Comparison of ENCODE assay signal across 20 cellular contexts in genomic region chrX:73728518-73729023, GRCh38.
DNase-seq lines count a peak whose midpoint lies in the region; ATAC-seq and TF ChIP-seq lines count a peak whose summit lies in the region.
"Had no signal": no experiment of that assay in that cellular context is flagged by ENCODE, and none has a peak within 500 bp of the region (broad histone marks: within the 10 kb centered on the region; RNA-seq: fewer than 3 reads in every experiment).

No MANE protein-coding gene starts in this region.

- no peaks in the 10 kb centered on the region for H3K79me2 ChIP-seq in neural cell (replicated peaks; ENCODE audit: insufficient read depth, low read length)

- no peak overlapping the region for H3K9ac ChIP-seq in neural cell (ENCODE audit: low read length)

- H3K4me1 ChIP-seq in A673 (ENCODE audit: insufficient read depth, low read length, poor library complexity, severe bottlenecking) (no peaks in the 10 kb centered on the region), HAP-1 (peaks cover 11% of the 10 kb centered on the region)

- TF ChIP-seq CTCF in A673 (conservative IDR thresholded peaks at IDR 0.05; ENCODE audit: low read depth, low read length) (no peak), WTC11 (IDR thresholded peaks at IDR 0.05) (no peak), neural cell (IDR thresholded peaks at IDR 0.05; ENCODE audit: poor library complexity, severe bottlenecking) (no peak)

- CTCF ChIA-PET in A673 (lab: Charles Lee) (no interaction called here), WTC11 (lab: Charles Lee) (no interaction called here)

- peaks cover 10% of the 10 kb centered on the region for H3K9me3 Mint-ChIP-seq in WTC11
- H3K9me3 Mint-ChIP-seq: CD8-positive, alpha-beta T cell had no signal

- H3F3A ChIP-seq in neural cell (ENCODE audit: insufficient read depth, low read length, poor library complexity, severe bottlenecking): no peaks in the 10 kb centered on the region

- no peak overlapping the region for H3K27ac ChIP-seq in A673 (ENCODE audit: low read depth, low read length, poor library complexity, severe bottlenecking)
- H3K27ac ChIP-seq in neural cell (ENCODE audit: low read length): peak overlapping the region; percentile 8

- H3K27me3 ChIP-seq in A673 (replicated peaks; ENCODE audit: insufficient read depth, low read depth, low read length, poor library complexity): no peaks in the 10 kb centered on the region
- H3K27me3 ChIP-seq in HAP-1 (ENCODE audit: low read depth): no peaks in the 10 kb centered on the region
- H3K27me3 ChIP-seq in neural cell (ENCODE audit: insufficient read depth, low read depth, low read length): no peaks in the 10 kb centered on the region

- H3K27ac Mint-ChIP-seq in WTC11: no peak overlapping the region
- H3K27ac Mint-ChIP-seq: CD8-positive, alpha-beta T cell; IgD-negative memory B cell had no signal

- POLR2A ChIA-PET in A673 (lab: Charles Lee; ENCODE audit: low non-redundant PET): no interaction called here
- POLR2A ChIA-PET in WTC11 (lab: Charles Lee): no interaction called here

- BruUV-seq in A673 (replicated peaks; lab: Mats Ljungman, UMichigan): no TSS peak

- H3K4me3 ChIP-seq in A673 (ENCODE audit: low read depth, low read length, poor library complexity, severe bottlenecking): no peak overlapping the region
- H3K4me3 ChIP-seq in HAP-1: no peak overlapping the region
- no peak overlapping the region for H3K4me3 ChIP-seq in neural cell (ENCODE audit: low read length)

- H3K4me3 Mint-ChIP-seq in WTC11: no peak overlapping the region
- H3K4me3 Mint-ChIP-seq: CD8-positive, alpha-beta T cell; IgD-negative memory B cell had no signal

- no peaks in the 10 kb centered on the region for H4K20me1 ChIP-seq in neural cell (ENCODE audit: insufficient read depth)

- TF ChIP-seq RAD21 in neural cell (conservative IDR thresholded peaks at IDR 0.05): no peak

- no peaks in the 10 kb centered on the region; the same call in 1 of the 2 replicates for H3K27me3 Mint-ChIP-seq in WTC11 (ENCODE audit: low read depth)

- H3K4me1 Mint-ChIP-seq in WTC11: peaks cover 14% of the 10 kb centered on the region
- H3K4me1 Mint-ChIP-seq: IgD-negative memory B cell had no signal

- intact Hi-C loops in A673 (cut with micrococcal nuclease; ENCODE audit: unreplicated experiment): no loop called here

- H3K36me3 Mint-ChIP-seq in WTC11: peaks cover 10% of the 10 kb centered on the region
- H3K36me3 Mint-ChIP-seq: CD8-positive, alpha-beta T cell had no signal

- H3K9me3 ChIP-seq in A673 (ENCODE audit: low read depth, low read length, poor library complexity, severe bottlenecking) (no peaks in the 10 kb centered on the region), HAP-1 (no peaks in the 10 kb centered on the region), neural cell (ENCODE audit: low read length) (no peaks in the 10 kb centered on the region)

- DNase-seq in A673 (ENCODE audit: low spot score) (peak; percentile 1), HAP-1 (ENCODE audit: low spot score in 2 of 2) (peak; percentile 75 to 89), WTC11 (ENCODE audit: low spot score) (no peak), dermis blood vessel endothelial cell (no peak), NOMO-1 (lab: John Stamatoyannopoulos, UW; ENCODE audit: unreplicated experiment in 2 of 2) (no peak), epidermal melanocyte (ENCODE audit: insufficient read length, low spot score) (no peak)
- DNase-seq: 8988T; CD8-positive, alpha-beta T cell; DND-41; NCI-H1694; NCI-H2107; NCI-H2227 treated with DMSO at 0.1 percent for 48 hours; NCI-H510A; NCI-H82; PC-3; SHP77; SW 1271 had no signal

- H2AFZ ChIP-seq in neural cell (ENCODE audit: low read depth, low read length): no peak overlapping the region

- H3K36me3 ChIP-seq in A673 (ENCODE audit: insufficient read depth, low read length, poor library complexity, severe bottlenecking) (no peaks in the 10 kb centered on the region), HAP-1 (replicated peaks) (no peaks in the 10 kb centered on the region), neural cell (ENCODE audit: insufficient read depth, low read length) (no peaks in the 10 kb centered on the region)

- ATAC-seq in WTC11 (peak; percentile 67), GM18873 (IDR thresholded peaks at IDR 0.05; ENCODE audit: low FRiP score, unreplicated experiment) (no peak)
- ATAC-seq: CD8-positive, alpha-beta T cell; PC-3 had no signal

- in situ Hi-C loops in HAP-1 (cut with MboI; ENCODE audit: low sequenced_read_pairs): no loop called here

- TF ChIP-seq EP300 in neural cell (conservative IDR thresholded peaks at IDR 0.05; ENCODE audit: poor library complexity, severe bottlenecking): no peak

- H3K4me2 ChIP-seq in neural cell (ENCODE audit: low read length): no peak overlapping the region

- no peaks in the 10 kb centered on the region for H3K9me2 ChIP-seq in neural cell (ENCODE audit: insufficient read depth, low read length)

TF ChIP-seq in WTC11, 78 proteins besides CTCF, POLR2A, EP300 and RAD21 (continues in another document):
- TF ChIP-seq IRF1 (CRISPR knock-in tag; IDR thresholded peaks at IDR 0.05) (no peak), CREM (CRISPR knock-in tag; IDR thresholded peaks at IDR 0.05) (no peak), SOX15 (CRISPR knock-in tag; IDR thresholded peaks at IDR 0.05) (no peak), AFF4 (CRISPR knock-in tag; IDR thresholded peaks at IDR 0.05; ENCODE audit: borderline replicate concordance) (no peak)

TF ChIP-seq in neural cell, 6 proteins besides CTCF, POLR2A, EP300 and RAD21:
- no peak for TF ChIP-seq SMC3 (conservative IDR thresholded peaks at IDR 0.05; ENCODE audit: poor library complexity)
- peak; percentile 55 for TF ChIP-seq POLR2AphosphoS5 (IDR thresholded peaks at IDR 0.05)
TF ChIP-seq in neural cell: peak in this region for 1.

Comparison
In these comparisons a context has a peak if more than half of its experiments do, and no peak if none do; other contexts are left out.
1. DNase-seq: peak in A673 (single experiment) and HAP-1 (2 of 2); none in WTC11 (single experiment), dermis blood vessel endothelial cell (single experiment), NOMO-1 (0 of 2) and epidermal melanocyte (single experiment).